In the genomic region with DNA sequence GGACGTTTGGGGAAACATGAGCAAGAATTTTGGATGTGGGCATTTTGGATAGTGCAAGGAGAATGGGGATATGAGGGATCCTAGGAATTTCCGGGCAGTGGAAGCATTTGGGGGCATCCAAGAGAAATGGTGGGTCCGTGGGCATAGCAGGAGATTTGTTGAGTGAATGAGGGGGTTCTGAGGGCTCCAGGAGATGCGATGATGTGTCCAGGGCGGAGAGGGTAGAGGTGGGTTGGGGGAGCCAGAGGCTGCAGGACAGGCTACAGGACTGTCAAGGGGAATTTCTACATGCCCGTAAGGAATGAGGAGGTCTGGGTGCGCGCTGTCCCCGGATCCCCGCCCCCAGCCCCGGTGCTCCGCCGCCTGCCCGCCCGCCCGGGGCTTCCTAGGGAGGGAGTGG, we compare ENCODE assay signal across 8 cellular contexts. TPM values are rescaled to one million over a fixed set of nuclear protein-coding genes. Genes with fewer than 3 reads are reported as not detected.
A peak's percentile ranks its signal among the peaks of the same experiment; 100 is the strongest.
DNase-seq lines count a peak whose midpoint lies in the region; ATAC-seq and TF ChIP-seq lines count a peak whose summit lies in the region.

No MANE protein-coding gene starts in this region.

- WGBS in gastroesophageal sphincter (ENCODE audit: low coverage in 1 of 2), 2 donors: 0 to 2% methylated on average over 4 to 7 of the region's 16 CpGs

- peak overlapping the region; percentile 81 for H3K9ac ChIP-seq in SK-N-MC (ENCODE audit: insufficient read length)
- peak overlapping the region; percentile 76 to 81 (median 77) for H3K9ac ChIP-seq in skeletal muscle tissue (ENCODE audit: low read depth in 1 of 3, low read length in 3 of 3)

- H3K9me3 ChIP-seq in cardiac muscle cell (ENCODE audit: low read depth): no peaks in the 10 kb centered on the region
- no peaks in the 10 kb centered on the region for H3K9me3 ChIP-seq in SK-N-MC (ENCODE audit: low read depth, low read length)
- H3K9me3 ChIP-seq in gastroesophageal sphincter: no peaks in the 10 kb centered on the region
- H3K9me3 ChIP-seq in skeletal muscle tissue (ENCODE audit: control insufficient read depth in 3 of 3, low read length in 3 of 3): no peaks in the 10 kb centered on the region

- H3K4me3 ChIP-seq in cardiac muscle cell (peak overlapping the region; percentile 68), SK-N-MC (peak overlapping the region; percentile 91), gastroesophageal sphincter (peak overlapping the region; percentile 83 to 86), skeletal muscle tissue (ENCODE audit: low read length in 3 of 3) (peak overlapping the region; percentile 82 to 87 (median 83))

- ATAC-seq in Right ventricle myocardium inferior (no peak), gastroesophageal sphincter (peak; percentile 39)

- TF ChIP-seq POLR2A in gastroesophageal sphincter (IDR thresholded peaks at IDR 0.05): no peak

- intact Hi-C loops in Right ventricle myocardium inferior (cut with DNase I): loop anchor here (2.0 to 5.0 kb wide), 4 partner anchors 45 to 412 kb away; a partner anchor contains a TSS

- no peak for TF ChIP-seq EP300 in gastroesophageal sphincter (IDR thresholded peaks at IDR 0.05)

- H3K36me3 ChIP-seq in cardiac muscle cell (peaks cover 12% of the 10 kb centered on the region), SK-N-MC (ENCODE audit: insufficient read depth, low read length) (peaks cover 9% of the 10 kb centered on the region; the same call in 1 of the 2 replicates), gastroesophageal sphincter (peaks cover 0 to 35% of the 10 kb centered on the region in 2 donors), skeletal muscle tissue (ENCODE audit: control insufficient read depth in 3 of 3, insufficient read depth in 3 of 3, low read length in 3 of 3) (peaks cover 20 to 30% (median 20%) of the 10 kb centered on the region in 3 donors)

- H3K27me3 ChIP-seq in cardiac muscle cell: no peaks in the 10 kb centered on the region
- no peaks in the 10 kb centered on the region for H3K27me3 ChIP-seq in gastroesophageal sphincter
- H3K27me3 ChIP-seq in skeletal muscle tissue (ENCODE audit: control insufficient read depth in 3 of 3, insufficient read depth in 3 of 3, low read length in 3 of 3): no peaks in the 10 kb centered on the region

- H3K27ac ChIP-seq in cardiac muscle cell (no peak overlapping the region), SK-N-MC (no peak overlapping the region), gastroesophageal sphincter (peak overlapping the region in 3 of 4 donors; percentile 83 to 90 (median 89)), skeletal muscle tissue (ENCODE audit: low read depth, low read length) (no peak overlapping the region)

- H3K4me1 ChIP-seq in cardiac muscle cell (ENCODE audit: low read depth): peaks cover 9% of the 10 kb centered on the region
- H3K4me1 ChIP-seq in gastroesophageal sphincter: peaks cover 0 to 55% (median 16%) of the 10 kb centered on the region in 3 donors
- peaks cover 21 to 28% (median 24%) of the 10 kb centered on the region in 3 donors for H3K4me1 ChIP-seq in skeletal muscle tissue (ENCODE audit: control insufficient read depth in 3 of 3, insufficient read depth in 3 of 3, low read length in 3 of 3)

- DNase-seq in cardiac muscle cell (ENCODE audit: low read depth in 1 of 2, low spot score in 1 of 2) (no peak), Right ventricle myocardium inferior (ENCODE audit: missing footprints) (no peak), SK-N-MC (ENCODE audit: low read depth, low spot score) (no peak), GM19238 (ENCODE audit: insufficient read length, low spot score) (no peak), GF-D8 (lab: John Stamatoyannopoulos, UW) (no peak)
- no peak for DNase-seq in stimulated activated CD4-positive, alpha-beta T cell treated with anti-CD3 and anti-CD28 coated beads, Interleukin-1b, Interleukin-23, amount 100 ng/mL, for 48 hours

- TF ChIP-seq CTCF in cardiac muscle cell (IDR thresholded peaks at IDR 0.05; ENCODE audit: low read depth, low read length): no peak
- no peak for TF ChIP-seq CTCF in gastroesophageal sphincter (IDR thresholded peaks at IDR 0.05)

RNA-seq across cellular contexts. Expression of a gene that starts 0.4 kb away (rescaled TPM):
- total RNA-seq in cardiac muscle cell (24.7 and 25.9 TPM in 2 replicates), Right ventricle myocardium inferior (5.1 TPM), gastroesophageal sphincter (1 to 10 TPM; 1.3 to 6.5 (median 4.0) TPM), skeletal muscle tissue (1.6 TPM)
- 25.3 and 31.6 TPM in 2 replicates for polyA plus RNA-seq in cardiac muscle cell

RNA-seq across cellular contexts. Expression of a gene that starts 1.2 kb away (rescaled TPM):
- total RNA-seq in cardiac muscle cell: 1.9 and 22.5 TPM in 2 replicates
- polyA plus RNA-seq in cardiac muscle cell: 6.4 and 9.3 TPM in 2 replicates
- 3.3 TPM for total RNA-seq in Right ventricle myocardium inferior
- total RNA-seq in gastroesophageal sphincter: 1 to 10 TPM in 3 of 4 donors, under 1 TPM in 1; 0.94 to 5.0 (median 2.3) TPM
- 2.6 TPM for total RNA-seq in skeletal muscle tissue

RNA-seq across cellular contexts. Expression of a gene that starts 8.2 kb away (rescaled TPM):
- total RNA-seq in cardiac muscle cell: 113 and 153 TPM in 2 replicates
- 198 and 232 TPM in 2 replicates for polyA plus RNA-seq in cardiac muscle cell
- 226 TPM for total RNA-seq in Right ventricle myocardium inferior
- 100 to 1,000 TPM in 1 of 4 donors, 10 to 100 TPM in 3; 74.2 to 120 (median 91.3) TPM for total RNA-seq in gastroesophageal sphincter
- total RNA-seq in skeletal muscle tissue: 92.4 TPM

RNA-seq across cellular contexts. Expression of a gene that starts 32.1 kb away (rescaled TPM):
- total RNA-seq in cardiac muscle cell (not detected in 2 replicates), Right ventricle myocardium inferior (not detected), gastroesophageal sphincter (under 1 TPM in 1 of 4 donors, not detected in 3; 0.62 TPM), skeletal muscle tissue (0.52 TPM)
- polyA plus RNA-seq in cardiac muscle cell: 0.10 TPM in 1 of 2 replicates, not detected in the other

RNA-seq across cellular contexts. Expression of a gene that starts 43.9 kb away (rescaled TPM):
- total RNA-seq in cardiac muscle cell: 25.8 and 41.0 TPM in 2 replicates
- polyA plus RNA-seq in cardiac muscle cell: 34.0 and 57.8 TPM in 2 replicates
- total RNA-seq in Right ventricle myocardium inferior: 39.5 TPM
- 10 to 100 TPM; 16.6 to 42.8 (median 26.1) TPM for total RNA-seq in gastroesophageal sphincter
- 7.8 TPM for total RNA-seq in skeletal muscle tissue

Comparison
In these comparisons a context has a peak if more than half of its experiments do, and no peak if none do; other contexts are left out.
1. H3K27ac ChIP-seq: peak in gastroesophageal sphincter (3 of 4); none in cardiac muscle cell (single experiment), SK-N-MC (single experiment) and skeletal muscle tissue (single experiment).
2. Peak in every context shown above with its lines, with median percentiles within 50 percentile points of each other: H3K4me3 ChIP-seq.